Comparison of ENCODE assay signal across 9 cellular contexts in genomic region chr6:89505847-89506246, GRCh38.
"Had no signal": no experiment of that assay in that cellular context is flagged by ENCODE, and none has a peak within 500 bp of the region (broad histone marks: within the 10 kb centered on the region; RNA-seq: fewer than 3 reads in every experiment).

No MANE protein-coding gene starts in this region.

- H3K4me3 ChIP-seq: GM23248, HAP-1 had no signal

- H3K27ac Mint-ChIP-seq: HFFc6, IgD-negative memory B cell had no signal

- ATAC-seq: HCT116, HepG2 had no signal

- H2AFZ ChIP-seq: GM23248 had no signal

- DNase-seq: GM23248, GOT3, H7, HFFc6 had no signal

- H3K36me3 ChIP-seq: HAP-1 had no signal

- H3K9me3 ChIP-seq: HAP-1 had no signal

- H3K9me3 Mint-ChIP-seq: HFFc6, IgD-negative memory B cell had no signal

- H3K27ac ChIP-seq: GM23248, HL-60 had no signal

- H3K4me1 Mint-ChIP-seq: IgD-negative memory B cell had no signal

- H3K4me3 Mint-ChIP-seq: HFFc6, IgD-negative memory B cell had no signal
